ENCODE assay signal across 20 cellular contexts in genomic region chr1:231923461-231924132, GRCh38.
A peak's percentile ranks its signal among the peaks of the same experiment; 100 is the strongest.
DNase-seq lines count a peak whose midpoint lies in the region; ATAC-seq and TF ChIP-seq lines count a peak whose summit lies in the region.
"Had no signal": no experiment of that assay in that cellular context is flagged by ENCODE, and none has a peak within 500 bp of the region (broad histone marks: within the 10 kb centered on the region; RNA-seq: fewer than 3 reads in every experiment).

No MANE protein-coding gene starts in this region.

- H3K4me3 Mint-ChIP-seq in HFFc6, result no peak overlapping the region; the same call in 1 of the 2 replicates
- H3K4me3 Mint-ChIP-seq: activated naive CD8-positive, alpha-beta T cell treated with anti-CD3 and anti-CD28 coated beads, Interleukin-2, amount 10 ng/mL, durations not matched to agents 7 days and 5 days; mesothelial cell of epicardium had no signal

- WGBS in aorta, 2 donors, result 88% methylated on average over 15 of the region's 15 CpGs

- intact Hi-C loops in left ventricle myocardium inferior (cut with micrococcal nuclease), result no loop called here
- intact Hi-C loops in aorta (cut with DNase I), result no loop called here

- peaks cover 40% of the 10 kb centered on the region for H3K4me1 Mint-ChIP-seq in HFFc6 (ENCODE audit: low read depth)

- H3K36me3 ChIP-seq in left ventricle myocardium inferior (no peaks in the 10 kb centered on the region), aorta (ENCODE audit: control insufficient read depth in 1 of 2, insufficient read depth in 2 of 2, low read length in 1 of 2) (no peaks in the 10 kb centered on the region)
- H3K36me3 ChIP-seq: BLaER1, prostate gland, thyroid gland had no signal

- H3K27me3 Mint-ChIP-seq in HFFc6 (ENCODE audit: insufficient read depth), result peaks cover 2% of the 10 kb centered on the region; the same call in 1 of the 2 replicates
- H3K27me3 Mint-ChIP-seq: activated naive CD8-positive, alpha-beta T cell treated with anti-CD3 and anti-CD28 coated beads, Interleukin-2, amount 10 ng/mL, durations not matched to agents 7 days and 5 days had no signal

- H3K36me3 Mint-ChIP-seq in HFFc6 (ENCODE audit: low read depth), result no peaks in the 10 kb centered on the region
- H3K36me3 Mint-ChIP-seq: mesothelial cell of epicardium had no signal

- peaks cover 79% of the 10 kb centered on the region for H3K4me1 ChIP-seq in left ventricle myocardium inferior
- peaks cover 2 to 13% of the 10 kb centered on the region in 2 donors for H3K4me1 ChIP-seq in aorta (ENCODE audit: control insufficient read depth in 1 of 2, insufficient read depth in 2 of 2, low read length in 2 of 2)
- H3K4me1 ChIP-seq: prostate gland had no signal

- no peak overlapping the region for H3K4me3 ChIP-seq in left ventricle myocardium inferior
- no peak overlapping the region for H3K4me3 ChIP-seq in aorta (ENCODE audit: low read length in 2 of 2)
- H3K4me3 ChIP-seq: BLaER1, GM12878, prostate gland, thyroid gland had no signal

- H3K9me3 Mint-ChIP-seq in HFFc6, result peaks cover 5% of the 10 kb centered on the region
- H3K9me3 Mint-ChIP-seq: activated naive CD8-positive, alpha-beta T cell treated with anti-CD3 and anti-CD28 coated beads, Interleukin-2, amount 10 ng/mL, durations not matched to agents 7 days and 5 days; mesothelial cell of epicardium had no signal

- ATAC-seq in HG03159 (IDR thresholded peaks at IDR 0.05; ENCODE audit: unreplicated experiment) (no peak), GM21423 (IDR thresholded peaks at IDR 0.05; ENCODE audit: unreplicated experiment) (no peak), aorta (ENCODE audit: low FRiP score) (no peak)
- ATAC-seq: activated CD4-positive, CD25-positive, alpha-beta regulatory T cell treated with anti-CD3 and anti-CD28 coated beads, Interleukin-2, amount 50 U/mL, for 24 hours; GM12878; HCT116; Panc1 had no signal

- TF ChIP-seq CTCF in HFFc6 (IDR thresholded peaks at IDR 0.05) (no peak), left ventricle myocardium inferior (IDR thresholded peaks at IDR 0.05; ENCODE audit: borderline replicate concordance) (no peak)

- H3K9me3 ChIP-seq in left ventricle myocardium inferior (replicated peaks) (no peaks in the 10 kb centered on the region), aorta (ENCODE audit: control insufficient read depth, low read length) (no peaks in the 10 kb centered on the region)
- H3K9me3 ChIP-seq: BLaER1, prostate gland, thyroid gland had no signal

- no peak for DNase-seq in HFFc6
- peak; percentile 53 for DNase-seq in astrocyte of the hippocampus (ENCODE audit: low read depth, low spot score)
- DNase-seq in left ventricle myocardium inferior, result no peak
- peak; percentile 29 for DNase-seq in pons (ENCODE audit: low spot score)
- DNase-seq in SIG-M5 (lab: John Stamatoyannopoulos, UW), result no peak
- DNase-seq in aorta, result no peak
- DNase-seq: activated naive CD8-positive, alpha-beta T cell treated with anti-CD3 and anti-CD28 coated beads, Interleukin-2, amount 10 ng/mL, durations not matched to agents 7 days and 5 days; NCI-H1417 treated with DMSO at 0.1 percent for 48 hours; T-helper 1 cell; thyroid gland had no signal

- H3K27ac ChIP-seq in left ventricle myocardium inferior (replicated peaks) (peak overlapping the region; percentile 61), aorta (ENCODE audit: low read depth in 1 of 2, low read length in 2 of 2) (no peak overlapping the region)
- H3K27ac ChIP-seq: BLaER1, KMS-11, prostate gland, thyroid gland had no signal

- H3K27me3 ChIP-seq in left ventricle myocardium inferior (ENCODE audit: low read depth), result no peaks in the 10 kb centered on the region
- H3K27me3 ChIP-seq in aorta (ENCODE audit: control insufficient read depth in 1 of 2, insufficient read depth in 2 of 2, low read length in 1 of 2), result no peaks in the 10 kb centered on the region
- H3K27me3 ChIP-seq: BLaER1, thyroid gland had no signal

- H3K27ac Mint-ChIP-seq in HFFc6, result peak overlapping the region; percentile 64; the same call in 1 of the 2 replicates
- H3K27ac Mint-ChIP-seq: activated naive CD8-positive, alpha-beta T cell treated with anti-CD3 and anti-CD28 coated beads, Interleukin-2, amount 10 ng/mL, durations not matched to agents 7 days and 5 days; mesothelial cell of epicardium had no signal

Comparison
In these comparisons a context has a peak if more than half of its experiments do, and no peak if none do; other contexts are left out.
1. DNase-seq: peak in astrocyte of the hippocampus (single experiment) and pons (single experiment); none in HFFc6 (single experiment), left ventricle myocardium inferior (single experiment), SIG-M5 (single experiment) and aorta (0 of 2).